In the genomic region with DNA sequence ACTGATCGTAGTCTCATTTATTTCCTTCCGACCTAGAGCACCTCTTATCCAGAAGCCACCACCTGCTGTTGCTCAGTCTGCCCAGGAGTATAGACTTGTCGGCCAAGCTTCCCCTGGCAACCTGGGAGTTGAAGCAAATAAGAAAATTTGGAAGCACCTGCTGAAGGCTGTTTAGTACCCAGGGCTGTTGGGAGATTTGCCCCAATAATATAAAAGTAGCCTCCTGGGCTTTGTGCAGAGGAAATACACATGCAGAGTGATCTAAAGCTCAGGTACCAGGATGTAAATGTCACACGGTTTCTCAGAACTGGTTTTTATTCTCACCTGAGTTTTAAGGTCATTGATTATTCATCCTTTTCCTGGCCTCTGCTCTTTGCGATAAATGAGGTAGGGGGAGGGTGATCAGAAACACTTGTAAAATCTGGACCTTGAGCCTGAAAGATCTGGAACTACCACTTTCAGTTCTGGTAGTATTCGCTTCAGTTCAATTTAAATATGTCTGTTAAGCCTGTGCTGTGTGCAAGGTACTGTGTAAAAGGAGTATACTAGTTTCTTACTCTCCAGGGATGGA, we compare ENCODE assay signal across 8 cellular contexts. TPM values are rescaled to one million over a fixed set of nuclear protein-coding genes. Genes with fewer than 3 reads are reported as not detected.
DNase-seq lines count a peak whose midpoint lies in the region; ATAC-seq, FAIRE-seq and TF ChIP-seq lines count a peak whose summit lies in the region.

No MANE protein-coding gene starts in this region.

- FAIRE-seq in pancreas (lab: Jason Lieb, UNC): no peak

- H3K9me3 ChIP-seq in OCI-LY7 (ENCODE audit: low read length) (no peaks in the 10 kb centered on the region), pancreas (no peaks in the 10 kb centered on the region)

- ATAC-seq in pancreas (peak; percentile 0 to 7 (median 0)), HG03039 (IDR thresholded peaks at IDR 0.05; ENCODE audit: unreplicated experiment) (no peak)

- CTCF ChIA-PET in OCI-LY7 (lab: Charles Lee; ENCODE audit: unreplicated experiment): no interaction called here

- BruUV-seq in OCI-LY7 (replicated peaks; lab: Mats Ljungman, UMichigan): no TSS peak

- 4 to 7% methylated on average over 6 of the region's 6 CpGs for WGBS in pancreas, 2 donors

- H3K27ac ChIP-seq in OCI-LY7 (ENCODE audit: low read depth, low read length, poor library complexity, severe bottlenecking) (peak overlapping the region; percentile 79), epithelial cell of prostate (peak overlapping the region; percentile 93), pancreas (peak overlapping the region; percentile 89 to 98 (median 95))

- 0 out of 2 replicates have a peak, but pooled peaks have one; percentile 8 for TF ChIP-seq CTCF in OCI-LY7 (conservative IDR thresholded peaks at IDR 0.05; ENCODE audit: low read length)
- no peak for TF ChIP-seq CTCF in pancreas (IDR thresholded peaks at IDR 0.05)

- peak overlapping the region; percentile 77 for H3K4me3 ChIP-seq in GM08714 (ENCODE audit: low read length)
- peak overlapping the region; percentile 96 for H3K4me3 ChIP-seq in OCI-LY7 (ENCODE audit: low read depth, low read length, poor library complexity, severe bottlenecking)
- H3K4me3 ChIP-seq in pancreas: peak overlapping the region in 3 of 4 donors; percentile 2 to 93 (median 64)

- H3K27me3 ChIP-seq in pancreas: no peaks in the 10 kb centered on the region

- H4K20me1 ChIP-seq in OCI-LY7 (ENCODE audit: insufficient read depth, low read length): peaks cover 8% of the 10 kb centered on the region; the same call in 1 of the 2 replicates

- intact Hi-C loops in OCI-LY7 (cut with micrococcal nuclease; ENCODE audit: unreplicated experiment): loop anchor here (5.0 to 10.0 kb wide), 2 partner anchors 265 to 303 kb away; no protein-coding TSS in a partner anchor
- intact Hi-C loops in pancreas (cut with DNase I): no loop called here

- H3K9me2 ChIP-seq in OCI-LY7 (ENCODE audit: insufficient read depth, low read length): no peaks in the 10 kb centered on the region

- peak overlapping the region; percentile 82 for H3K4me2 ChIP-seq in OCI-LY7 (ENCODE audit: low read length)

- peaks cover 27% of the 10 kb centered on the region for H3K4me1 ChIP-seq in OCI-LY7 (ENCODE audit: insufficient read depth, low read length, poor library complexity, severe bottlenecking)
- peaks cover 0 to 11% (median 8%) of the 10 kb centered on the region in 3 donors for H3K4me1 ChIP-seq in pancreas

- H2AFZ ChIP-seq in OCI-LY7 (ENCODE audit: low read length): peak overlapping the region; percentile 97

- peaks cover 11% of the 10 kb centered on the region; the same call in 1 of the 2 replicates for H3K36me3 ChIP-seq in OCI-LY7 (ENCODE audit: insufficient read depth, low read length)
- H3K36me3 ChIP-seq in pancreas: no peaks in the 10 kb centered on the region

- POLR2A ChIA-PET in OCI-LY7 (lab: Charles Lee): interaction anchor here (0.6 to 0.7 kb wide), 4 partner anchors 10 to 35 kb away, joined by 3 to 4 read pairs (median 3); no protein-coding TSS in a partner anchor

- no peak for DNase-seq in OCI-LY7 (ENCODE audit: low spot score)
- DNase-seq in epithelial cell of prostate (ENCODE audit: low read depth, low spot score): no peak
- no peak for DNase-seq in pancreas
- DNase-seq in stimulated activated CD4-positive, alpha-beta T cell treated with anti-CD3 and anti-CD28 coated beads, Interleukin-2, amount 100 ng/mL, for 24 hours: no peak
- DNase-seq in NCI-H1092 (lab: John Stamatoyannopoulos, UW): no peak
- DNase-seq in NCI-H2171 (lab: John Stamatoyannopoulos, UW): no peak

- peaks cover 41% of the 10 kb centered on the region for H3K79me2 ChIP-seq in OCI-LY7 (ENCODE audit: insufficient read depth, low read depth, low read length)

RNA-seq across cellular contexts. Expression of gene COX7A2L, which starts 0.8 kb away (rescaled TPM):
- total RNA-seq in OCI-LY7 (2014; rRNA removed; shearing (Covaris generic)): 121 and 130 TPM in 2 replicates
- total RNA-seq in OCI-LY7 (2022): 118 and 152 TPM in 2 replicates
- total RNA-seq in pancreas: 10 to 100 TPM; 34.8 to 54.3 (median 49.7) TPM
- polyA plus RNA-seq in pancreas: 10 to 100 TPM; 40.0 to 91.5 TPM
